8 cellular contexts compared by ENCODE assay signal in the genomic region with DNA sequence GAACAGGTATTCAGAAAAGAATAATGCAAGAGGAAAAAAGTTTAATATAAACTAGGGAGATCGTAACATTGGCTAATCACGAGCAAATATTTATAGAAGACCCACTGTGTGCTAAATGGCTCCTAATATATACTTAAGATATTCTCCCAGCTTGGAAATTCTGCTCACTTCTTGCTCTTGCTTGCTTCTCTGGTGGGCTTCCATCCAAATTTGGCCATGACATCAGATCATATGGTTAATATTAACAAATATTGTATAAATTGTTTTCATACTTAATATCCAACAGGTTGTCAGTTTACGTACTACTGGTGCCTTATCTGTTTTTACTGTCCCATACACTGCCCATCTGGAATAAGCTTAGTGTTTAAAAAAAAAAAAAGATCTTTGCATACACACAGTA. TPM values are rescaled to one million over a fixed set of nuclear protein-coding genes. Genes with fewer than 3 reads are reported as not detected.
DNase-seq lines count a peak whose midpoint lies in the region; ATAC-seq and TF ChIP-seq lines count a peak whose summit lies in the region.

No MANE protein-coding gene starts in this region.

- no peaks in the 10 kb centered on the region for H3K27me3 Mint-ChIP-seq in activated T-helper 17 cell treated with anti-CD3 and anti-CD28 coated beads, Interleukin-2, amount 50 U/mL, for 72 hours

- H3K27ac ChIP-seq in iPS-18a (ENCODE audit: low read length) (peak overlapping the region; percentile 97), stomach smooth muscle (ENCODE audit: low read length) (peak overlapping the region; percentile 99)

- ATAC-seq in activated T-helper 17 cell treated with anti-CD3 and anti-CD28 coated beads, Interleukin-2, amount 50 U/mL, for 72 hours (replicated peaks), result no peak
- no peak for ATAC-seq in omental fat pad (ENCODE audit: low FRiP score)

- no peak for TF ChIP-seq CTCF in omental fat pad (IDR thresholded peaks at IDR 0.05)

- peak overlapping the region; percentile 97 for H3K27ac Mint-ChIP-seq in activated T-helper 17 cell treated with anti-CD3 and anti-CD28 coated beads, Interleukin-2, amount 50 U/mL, for 72 hours

- H3K4me3 Mint-ChIP-seq in activated T-helper 17 cell treated with anti-CD3 and anti-CD28 coated beads, Interleukin-2, amount 50 U/mL, for 72 hours, result peak overlapping the region; percentile 93

- DNase-seq in DMS 273 (lab: John Stamatoyannopoulos, UW; ENCODE audit: unreplicated experiment) (peak; percentile 52), DMS 273 treated with DMSO at 0.1 percent for 48 hours (lab: John Stamatoyannopoulos, UW) (no peak), omental fat pad (ENCODE audit: low spot score) (no peak), AG20443 (ENCODE audit: low spot score) (no peak), cortex of kidney (lab: John Stamatoyannopoulos, UW) (no peak)

- H3K9me3 ChIP-seq in iPS-18a (ENCODE audit: control insufficient read depth, low read depth, low read length) (no peaks in the 10 kb centered on the region), stomach smooth muscle (ENCODE audit: control insufficient read depth in 2 of 2, low read length in 2 of 2) (no peaks in the 10 kb centered on the region)

- peaks cover 73% of the 10 kb centered on the region for H3K36me3 Mint-ChIP-seq in activated T-helper 17 cell treated with anti-CD3 and anti-CD28 coated beads, Interleukin-2, amount 50 U/mL, for 72 hours (ENCODE audit: low read depth)

- peaks cover 42% of the 10 kb centered on the region for H3K4me1 Mint-ChIP-seq in activated T-helper 17 cell treated with anti-CD3 and anti-CD28 coated beads, Interleukin-2, amount 50 U/mL, for 72 hours

- no peaks in the 10 kb centered on the region for H3K27me3 ChIP-seq in iPS-18a (ENCODE audit: control insufficient read depth, insufficient read depth, low read length)
- H3K27me3 ChIP-seq in stomach smooth muscle (ENCODE audit: control insufficient read depth in 1 of 2, insufficient read depth in 2 of 2, low read length in 2 of 2), result no peaks in the 10 kb centered on the region

- H3K9ac ChIP-seq in iPS-18a (ENCODE audit: low read length) (peak overlapping the region; percentile 98), stomach smooth muscle (ENCODE audit: low read length in 2 of 2) (peak overlapping the region; percentile 93 to 95)

- H3K36me3 ChIP-seq in iPS-18a (ENCODE audit: control insufficient read depth, low read depth, low read length) (peaks cover 12% of the 10 kb centered on the region), stomach smooth muscle (ENCODE audit: control insufficient read depth in 2 of 2, insufficient read depth in 2 of 2, low read length in 2 of 2) (peaks cover 3% of the 10 kb centered on the region in 2 donors)

- H3K4me3 ChIP-seq in iPS-18a (ENCODE audit: low read length) (peak overlapping the region; percentile 99), stomach smooth muscle (ENCODE audit: low read length in 2 of 2) (peak overlapping the region; percentile 86 to 95)

- H3K4me1 ChIP-seq in iPS-18a (ENCODE audit: control insufficient read depth, low read depth, low read length), result peaks cover 23% of the 10 kb centered on the region
- H3K4me1 ChIP-seq in stomach smooth muscle (ENCODE audit: control insufficient read depth, insufficient read depth, low read length), result peaks cover 23% of the 10 kb centered on the region

- no peaks in the 10 kb centered on the region for H3K9me3 Mint-ChIP-seq in activated T-helper 17 cell treated with anti-CD3 and anti-CD28 coated beads, Interleukin-2, amount 50 U/mL, for 72 hours

RNA-seq across cellular contexts. Expression of a gene that starts 1.1 kb away (rescaled TPM):
- total RNA-seq in activated T-helper 17 cell treated with anti-CD3 and anti-CD28 coated beads, Interleukin-2, amount 50 U/mL, for 72 hours, result 10 to 100 TPM; 38.7 to 43.1 TPM
- 10 to 100 TPM; 19.4 to 43.2 (median 24.1) TPM for total RNA-seq in omental fat pad

RNA-seq across cellular contexts. Expression of a gene that starts 27.7 kb away (rescaled TPM):
- total RNA-seq in activated T-helper 17 cell treated with anti-CD3 and anti-CD28 coated beads, Interleukin-2, amount 50 U/mL, for 72 hours, result 100 to 1,000 TPM; 336 to 438 TPM
- total RNA-seq in omental fat pad, result 100 to 1,000 TPM; 325 to 565 (median 451) TPM
